8 cellular contexts compared by ENCODE assay signal in the genomic region with DNA sequence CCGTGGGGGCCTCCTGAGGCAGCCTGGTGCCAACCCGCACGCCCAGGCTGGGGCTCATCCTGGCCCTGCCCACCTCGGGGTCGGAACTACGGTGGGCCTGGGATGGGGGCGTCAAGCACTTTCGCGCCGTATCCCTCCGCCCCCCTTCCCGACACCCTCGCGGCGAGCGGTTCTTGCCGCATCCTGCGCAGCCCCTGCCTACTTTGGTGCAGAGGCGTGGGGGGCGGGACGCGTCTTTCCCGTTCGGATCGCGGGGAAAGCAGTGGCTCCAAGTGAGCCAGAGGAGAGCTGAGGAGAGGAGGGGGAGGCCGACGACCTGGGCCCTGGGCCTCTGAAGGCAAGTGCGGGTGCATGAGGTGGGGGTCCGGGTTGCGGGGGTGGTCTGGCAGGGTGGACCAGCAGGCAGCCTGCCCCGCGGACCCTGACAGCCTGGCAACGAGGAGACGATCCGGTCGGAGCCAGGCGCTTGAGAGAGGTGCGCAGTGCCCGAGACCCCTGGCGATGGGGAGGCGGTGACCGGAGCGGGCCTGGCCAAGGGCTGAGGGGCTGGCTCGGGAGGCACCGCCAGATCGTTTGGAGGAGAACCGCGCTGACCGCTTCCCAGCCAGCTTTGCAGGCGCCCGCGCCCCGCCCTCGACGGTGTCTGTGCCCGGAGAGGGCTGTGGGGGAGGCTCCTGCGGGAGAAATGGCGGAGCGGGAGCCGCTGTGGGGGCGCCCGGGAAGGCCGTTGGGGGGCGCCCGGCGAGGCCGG. TPM values are rescaled to one million over a fixed set of nuclear protein-coding genes. Genes with fewer than 3 reads are reported as not detected.
DNase-seq lines count a peak whose midpoint lies in the region; ATAC-seq and TF ChIP-seq lines count a peak whose summit lies in the region.

A gene (plus strand): TSS at position 233 of the 751 bp plus-strand sequence. CDS start 2,422 bp downstream, outside the sequence.

- H3K27me3 Mint-ChIP-seq in activated B cell treated with CpG ODN at 0.5 μM for 24 hours (peaks cover 13% of the 10 kb centered on the region), memory B cell (peaks cover 11% of the 10 kb centered on the region)

- no peaks in the 10 kb centered on the region for H3K4me1 ChIP-seq in HEK293 (ENCODE audit: control insufficient read depth, insufficient read depth, low read length)
- peaks cover 5% of the 10 kb centered on the region for H3K4me1 ChIP-seq in suprapubic skin

- DNase-seq in activated B cell treated with CpG ODN at 0.5 μM for 24 hours (no peak), memory B cell (ENCODE audit: low spot score in 2 of 2) (peak in 1 of 2 donors; percentile 1), suprapubic skin (ENCODE audit: low spot score in 2 of 2) (peak in 1 of 2 donors; percentile 69), UCSD-AML1 (lab: John Stamatoyannopoulos, UW; ENCODE audit: unreplicated experiment) (no peak)

- ATAC-seq in activated B cell treated with CpG ODN at 0.5 μM for 24 hours (ENCODE audit: low read depth) (no peak), memory B cell (ENCODE audit: low read depth) (no peak), GM19351 (IDR thresholded peaks at IDR 0.05; ENCODE audit: unreplicated experiment) (no peak)

- H3K9me3 ChIP-seq in HEK293 (ENCODE audit: control insufficient read depth, insufficient read depth, low read depth, low read length) = no peaks in the 10 kb centered on the region
- H3K9me3 ChIP-seq in suprapubic skin = no peaks in the 10 kb centered on the region

- H3K27ac Mint-ChIP-seq in activated B cell treated with CpG ODN at 0.5 μM for 24 hours = no peak within 1 kb of the TSS
- no peak within 1 kb of the TSS for H3K27ac Mint-ChIP-seq in memory B cell

- peaks cover 0 to 26% of the 10 kb centered on the region in 2 experiments; a peak in 1 of 3 replicates for H3K36me3 ChIP-seq in HEK293 (ENCODE audit: control insufficient read depth in 2 of 2, insufficient read depth in 1 of 2, low read length in 2 of 2)
- no peaks in the 10 kb centered on the region for H3K36me3 ChIP-seq in suprapubic skin

- TF ChIP-seq CTCF in C4-2B (conservative IDR thresholded peaks at IDR 0.05) (no peak), HEK293 (tag by site-specific recombination; IDR thresholded peaks at IDR 0.05) (no peak), activated B cell treated with CpG ODN at 0.5 μM for 24 hours (IDR thresholded peaks at IDR 0.05) (no peak), suprapubic skin (IDR thresholded peaks at IDR 0.05) (no peak)

- TF ChIP-seq POLR2A in suprapubic skin (IDR thresholded peaks at IDR 0.05) = no peak

- H3K4me1 Mint-ChIP-seq in activated B cell treated with CpG ODN at 0.5 μM for 24 hours = peaks cover 13% of the 10 kb centered on the region
- H3K4me1 Mint-ChIP-seq in memory B cell = peaks cover 4% of the 10 kb centered on the region

- in situ Hi-C loops in endometrial microvascular endothelial cells (cut with HindIII; ENCODE audit: inconsistent ontology term, low pct_unique_long_range_greater_than_20kb, low sequenced_read_pairs) = no loop called here

- POLR2A ChIA-PET in HEK293 (lab: Yijun Ruan, JAX) = no interaction called here
- POLR2A ChIA-PET in activated B cell treated with CpG ODN at 0.5 μM for 24 hours (lab: Charles Lee) = no interaction called here

- H3K27me3 ChIP-seq in suprapubic skin = no peaks in the 10 kb centered on the region

- CTCF ChIA-PET in HEK293 (lab: Yijun Ruan, JAX) (no interaction called here), activated B cell treated with CpG ODN at 0.5 μM for 24 hours (lab: Charles Lee) (no interaction called here)

- H3K4me3 Mint-ChIP-seq in activated B cell treated with CpG ODN at 0.5 μM for 24 hours (peak within 1 kb of the TSS; percentile 79), memory B cell (peak within 1 kb of the TSS; percentile 80)

- H3K9me3 Mint-ChIP-seq in activated B cell treated with CpG ODN at 0.5 μM for 24 hours = no peaks in the 10 kb centered on the region
- no peaks in the 10 kb centered on the region for H3K9me3 Mint-ChIP-seq in memory B cell

- H3K36me3 Mint-ChIP-seq in activated B cell treated with CpG ODN at 0.5 μM for 24 hours (ENCODE audit: low read depth) (no peaks in the 10 kb centered on the region), memory B cell (peaks cover 2% of the 10 kb centered on the region)

- intact Hi-C loops in activated B cell treated with CpG ODN at 0.5 μM for 24 hours (cut with micrococcal nuclease) = no loop called here

- peak within 1 kb of the TSS; percentile 91 for H3K27ac ChIP-seq in C4-2B
- peak within 1 kb of the TSS; percentile 65; the same call in 1 of the 2 replicates for H3K27ac ChIP-seq in HEK293 (ENCODE audit: extremely low read depth, low read depth, low read length)
- H3K27ac ChIP-seq in suprapubic skin = peak within 1 kb of the TSS; percentile 59

- WGBS in suprapubic skin = 39% methylated on average over 33 of the region's 68 CpGs

- no peak for TF ChIP-seq EP300 in suprapubic skin (IDR thresholded peaks at IDR 0.05)

- H3K4me3 ChIP-seq in HEK293 (ENCODE audit: low read depth, low read length) (peak within 1 kb of the TSS; percentile 69), suprapubic skin (peak within 1 kb of the TSS; percentile 52)

TF ChIP-seq in HEK293, 187 proteins besides CTCF, POLR2A, EP300 and RAD21 (continues in another document):
- TF ChIP-seq ZNF777 (tag by site-specific recombination; IDR thresholded peaks at IDR 0.05; ENCODE audit: borderline replicate concordance) (peak; percentile 10; the same call in 1 of the 2 replicates), SP3 (tag by site-specific recombination; IDR thresholded peaks at IDR 0.05) (peak; percentile 63), EGR2 (tag by site-specific recombination; IDR thresholded peaks at IDR 0.05; ENCODE audit: low read depth) (peak; percentile 63), ZBTB8A (tag by site-specific recombination; IDR thresholded peaks at IDR 0.05) (peak; percentile 67), ZBTB20 (tag by site-specific recombination; IDR thresholded peaks at IDR 0.05) (peak; percentile 38; the same call in 1 of the 2 replicates), ZNF335 (tag by site-specific recombination; conservative IDR thresholded peaks at IDR 0.05) (0 out of 2 replicates have a peak, but pooled peaks have one; percentile 39), GLIS2 (tag by site-specific recombination; IDR thresholded peaks at IDR 0.05) (peak; percentile 82), SP2 (tag by site-specific recombination; IDR thresholded peaks at IDR 0.05) (peak; percentile 57; the same call in 1 of the 2 replicates), ZFHX2 (tag by site-specific recombination; conservative IDR thresholded peaks at IDR 0.05) (peak; percentile 71)
- TF ChIP-seq, protein P1, sequence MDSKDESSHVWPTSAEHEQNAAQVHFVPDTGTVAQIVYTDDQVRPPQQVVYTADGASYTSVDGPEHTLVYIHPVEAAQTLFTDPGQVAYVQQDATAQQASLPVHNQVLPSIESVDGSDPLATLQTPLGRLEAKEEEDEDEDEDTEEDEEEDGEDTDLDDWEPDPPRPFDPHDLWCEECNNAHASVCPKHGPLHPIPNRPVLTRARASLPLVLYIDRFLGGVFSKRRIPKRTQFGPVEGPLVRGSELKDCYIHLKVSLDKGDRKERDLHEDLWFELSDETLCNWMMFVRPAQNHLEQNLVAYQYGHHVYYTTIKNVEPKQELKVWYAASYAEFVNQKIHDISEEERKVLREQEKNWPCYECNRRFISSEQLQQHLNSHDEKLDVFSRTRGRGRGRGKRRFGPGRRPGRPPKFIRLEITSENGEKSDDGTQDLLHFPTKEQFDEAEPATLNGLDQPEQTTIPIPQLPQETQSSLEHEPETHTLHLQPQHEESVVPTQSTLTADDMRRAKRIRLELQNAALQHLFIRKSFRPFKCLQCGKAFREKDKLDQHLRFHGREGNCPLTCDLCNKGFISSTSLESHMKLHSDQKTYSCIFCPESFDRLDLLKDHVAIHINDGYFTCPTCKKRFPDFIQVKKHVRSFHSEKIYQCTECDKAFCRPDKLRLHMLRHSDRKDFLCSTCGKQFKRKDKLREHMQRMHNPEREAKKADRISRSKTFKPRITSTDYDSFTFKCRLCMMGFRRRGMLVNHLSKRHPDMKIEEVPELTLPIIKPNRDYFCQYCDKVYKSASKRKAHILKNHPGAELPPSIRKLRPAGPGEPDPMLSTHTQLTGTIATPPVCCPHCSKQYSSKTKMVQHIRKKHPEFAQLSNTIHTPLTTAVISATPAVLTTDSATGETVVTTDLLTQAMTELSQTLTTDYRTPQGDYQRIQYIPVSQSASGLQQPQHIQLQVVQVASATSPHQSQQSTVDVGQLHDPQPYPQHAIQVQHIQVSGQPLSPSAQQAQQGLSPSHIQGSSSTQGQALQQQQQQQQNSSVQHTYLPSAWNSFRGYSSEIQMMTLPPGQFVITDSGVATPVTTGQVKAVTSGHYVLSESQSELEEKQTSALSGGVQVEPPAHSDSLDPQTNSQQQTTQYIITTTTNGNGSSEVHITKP (tag by site-specific recombination; IDR thresholded peaks at IDR 0.05) = 0 out of 2 replicates have a peak, but pooled peaks have one; percentile 40
- TF ChIP-seq, protein P2, sequence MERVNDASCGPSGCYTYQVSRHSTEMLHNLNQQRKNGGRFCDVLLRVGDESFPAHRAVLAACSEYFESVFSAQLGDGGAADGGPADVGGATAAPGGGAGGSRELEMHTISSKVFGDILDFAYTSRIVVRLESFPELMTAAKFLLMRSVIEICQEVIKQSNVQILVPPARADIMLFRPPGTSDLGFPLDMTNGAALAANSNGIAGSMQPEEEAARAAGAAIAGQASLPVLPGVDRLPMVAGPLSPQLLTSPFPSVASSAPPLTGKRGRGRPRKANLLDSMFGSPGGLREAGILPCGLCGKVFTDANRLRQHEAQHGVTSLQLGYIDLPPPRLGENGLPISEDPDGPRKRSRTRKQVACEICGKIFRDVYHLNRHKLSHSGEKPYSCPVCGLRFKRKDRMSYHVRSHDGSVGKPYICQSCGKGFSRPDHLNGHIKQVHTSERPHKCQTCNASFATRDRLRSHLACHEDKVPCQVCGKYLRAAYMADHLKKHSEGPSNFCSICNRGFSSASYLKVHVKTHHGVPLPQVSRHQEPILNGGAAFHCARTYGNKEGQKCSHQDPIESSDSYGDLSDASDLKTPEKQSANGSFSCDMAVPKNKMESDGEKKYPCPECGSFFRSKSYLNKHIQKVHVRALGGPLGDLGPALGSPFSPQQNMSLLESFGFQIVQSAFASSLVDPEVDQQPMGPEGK (tag by site-specific recombination; IDR thresholded peaks at IDR 0.05) = 0 out of 2 replicates have a peak, but pooled peaks have one; percentile 13

RNA-seq across cellular contexts. Expression of the gene that starts here (rescaled TPM):
- total RNA-seq in activated B cell treated with CpG ODN at 0.5 μM for 24 hours (0.16 and 0.34 TPM in 2 replicates), endometrial microvascular endothelial cells (ENCODE audit: inconsistent ontology term) (29.5 TPM), suprapubic skin (1 to 10 TPM; 5.3 to 8.4 (median 7.4) TPM)
